Comparison of ENCODE assay signal across 1 cellular context in genomic region chr15:34038404-34039179, GRCh38.
TF ChIP-seq lines count a peak whose summit lies in the region.

No MANE protein-coding gene starts in this region.

TF ChIP-seq in HepG2, 621 proteins besides CTCF, POLR2A, EP300 and RAD21 (continued from another document and continues in another):
- TF ChIP-seq FOXM1 (CRISPR knock-in tag; IDR thresholded peaks at IDR 0.05): no peak; the same call in 1 of the 2 replicates
- TF ChIP-seq YEATS4 (CRISPR knock-in tag; IDR thresholded peaks at IDR 0.05; ENCODE audit: borderline replicate concordance): peak; percentile 90; the same call in 1 of the 2 replicates
- no peak for TF ChIP-seq SOX13 (IDR thresholded peaks at IDR 0.05)
- TF ChIP-seq SOX13 (CRISPR knock-in tag; conservative IDR thresholded peaks at IDR 0.05 in 1 of 2, IDR thresholded peaks at IDR 0.05 in 1 of 2): 0 out of 4 replicates have a peak, but pooled peaks of 1 of the 2 experiments have one; percentile 10
- no peak for TF ChIP-seq KIAA2018 (CRISPR knock-in tag; IDR thresholded peaks at IDR 0.05; ENCODE audit: borderline replicate concordance)
- no peak for TF ChIP-seq ZNF747 (CRISPR knock-in tag; IDR thresholded peaks at IDR 0.05; ENCODE audit: borderline replicate concordance)
- no peak for TF ChIP-seq ZKSCAN1 (IDR thresholded peaks at IDR 0.05; ENCODE audit: low read length)
- TF ChIP-seq ZFP41 (CRISPR knock-in tag; IDR thresholded peaks at IDR 0.05; ENCODE audit: borderline replicate concordance): no peak
- TF ChIP-seq SMAD9 (CRISPR knock-in tag; IDR thresholded peaks at IDR 0.05): no peak
- 0 out of 2 replicates have a peak, but pooled peaks have one; percentile 52 for TF ChIP-seq SMAD3 (CRISPR knock-in tag; IDR thresholded peaks at IDR 0.05)
- no peak for TF ChIP-seq U2AF2 (IDR thresholded peaks at IDR 0.05; ENCODE audit: low read depth, low read length)
- TF ChIP-seq ATF4 (CRISPR knock-in tag; IDR thresholded peaks at IDR 0.05): no peak
- TF ChIP-seq ZNF337 (CRISPR knock-in tag; IDR thresholded peaks at IDR 0.05; ENCODE audit: borderline replicate concordance, low read depth): no peak
- TF ChIP-seq ZNF17 (CRISPR knock-in tag; IDR thresholded peaks at IDR 0.05): no peak
- TF ChIP-seq XRCC5 (optimal IDR thresholded peaks at IDR 0.05; ENCODE audit: low read length): peak; percentile 14
- peak; percentile 56 for TF ChIP-seq RBM39 (IDR thresholded peaks at IDR 0.05; ENCODE audit: low read depth, low read length, poor library complexity, severe bottlenecking)
- no peak for TF ChIP-seq EEA1 (CRISPR knock-in tag; IDR thresholded peaks at IDR 0.05; ENCODE audit: borderline replicate concordance)
- TF ChIP-seq FOSL1 (CRISPR knock-in tag; IDR thresholded peaks at IDR 0.05; ENCODE audit: borderline replicate concordance): no peak
- TF ChIP-seq KLF12 (CRISPR knock-in tag; IDR thresholded peaks at IDR 0.05; ENCODE audit: borderline replicate concordance): no peak
- TF ChIP-seq MYNN (CRISPR knock-in tag; IDR thresholded peaks at IDR 0.05; ENCODE audit: low read depth): no peak
- no peak for TF ChIP-seq SMC3 (IDR thresholded peaks at IDR 0.05; ENCODE audit: low read length)
- no peak for TF ChIP-seq RFX1 (IDR thresholded peaks at IDR 0.05)
- TF ChIP-seq ZNF746 (CRISPR knock-in tag; IDR thresholded peaks at IDR 0.05): no peak
- no peak for TF ChIP-seq ELK4 (CRISPR knock-in tag; IDR thresholded peaks at IDR 0.05; ENCODE audit: borderline replicate concordance)
- no peak for TF ChIP-seq GATA4 (IDR thresholded peaks at IDR 0.05; ENCODE audit: borderline replicate concordance, low read depth)
- TF ChIP-seq ZNF350 (CRISPR knock-in tag; IDR thresholded peaks at IDR 0.05; ENCODE audit: borderline replicate concordance, low read depth): peak; percentile 32; the same call in 1 of the 2 replicates
- no peak for TF ChIP-seq SETDB1 (CRISPR knock-in tag; IDR thresholded peaks at IDR 0.05; ENCODE audit: borderline replicate concordance)
- no peak for TF ChIP-seq FOXA1 (IDR thresholded peaks at IDR 0.05)
- TF ChIP-seq FOXA1 (CRISPR knock-in tag; IDR thresholded peaks at IDR 0.05): 0 out of 2 replicates have a peak, but pooled peaks have one; percentile 16
- no peak for TF ChIP-seq E2F5 (CRISPR knock-in tag; conservative IDR thresholded peaks at IDR 0.05)
- TF ChIP-seq MED13 (CRISPR knock-in tag; IDR thresholded peaks at IDR 0.05): no peak
- peak; percentile 48; the same call in 1 of the 2 replicates for TF ChIP-seq ZNF761 (CRISPR knock-in tag; conservative IDR thresholded peaks at IDR 0.05)
- no peak for TF ChIP-seq REST (IDR thresholded peaks at IDR 0.05; ENCODE audit: borderline replicate concordance in 1 of 2, low read depth in 1 of 2, low read length in 2 of 2)
- TF ChIP-seq KDM2A (CRISPR knock-in tag; IDR thresholded peaks at IDR 0.05; ENCODE audit: borderline replicate concordance, low read depth): peak; percentile 60; the same call in 1 of the 2 replicates
- TF ChIP-seq TRIM22 (IDR thresholded peaks at IDR 0.05): no peak
- no peak for TF ChIP-seq ZNF10 (CRISPR knock-in tag; IDR thresholded peaks at IDR 0.05; ENCODE audit: borderline replicate concordance, low read depth)
- no peak for TF ChIP-seq ZNF530 (CRISPR knock-in tag; IDR thresholded peaks at IDR 0.05; ENCODE audit: low read depth)
- TF ChIP-seq ZNF790 (CRISPR knock-in tag; IDR thresholded peaks at IDR 0.05; ENCODE audit: borderline replicate concordance): no peak
- peak; percentile 77; the same call in 1 of the 2 replicates for TF ChIP-seq NRL (CRISPR knock-in tag; IDR thresholded peaks at IDR 0.05; ENCODE audit: borderline replicate concordance)
- no peak for TF ChIP-seq ZNF446 (CRISPR knock-in tag; IDR thresholded peaks at IDR 0.05)
- no peak for TF ChIP-seq ISL2 (CRISPR knock-in tag; IDR thresholded peaks at IDR 0.05)
